1 cellular context compared by ENCODE assay signal in the genomic region with DNA sequence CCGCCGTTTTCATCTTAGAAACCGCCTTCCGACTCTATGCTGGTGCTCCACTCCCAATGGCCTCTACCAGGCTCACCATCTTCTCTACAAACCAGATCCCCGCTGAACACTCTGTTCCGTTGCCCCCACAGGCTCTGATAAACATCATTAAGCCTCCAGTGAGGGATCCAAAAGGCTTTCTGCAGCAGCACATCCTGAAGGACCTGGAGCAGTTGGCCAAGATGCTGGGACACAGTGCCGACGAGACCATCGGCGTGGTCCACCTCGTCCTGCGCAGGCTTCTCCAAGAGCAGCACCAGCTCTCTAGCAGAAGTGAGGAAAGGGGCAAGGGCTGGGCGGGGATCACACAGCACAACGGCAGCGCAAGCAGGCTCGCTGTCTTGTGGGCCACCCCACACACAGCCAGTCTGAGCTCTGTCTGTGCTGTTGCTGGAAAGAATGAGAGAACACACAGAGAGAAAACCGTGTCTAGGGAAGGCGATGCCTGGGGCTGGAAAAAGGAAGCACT.
TF ChIP-seq lines count a peak whose summit lies in the region.

No MANE protein-coding gene starts in this region.

TF ChIP-seq in HepG2, 621 proteins besides CTCF, POLR2A, EP300 and RAD21:
- TF ChIP-seq ZNF768 (CRISPR knock-in tag; IDR thresholded peaks at IDR 0.05) (0 out of 2 replicates have a peak, but pooled peaks have one; percentile 19), RCOR2 (CRISPR knock-in tag; IDR thresholded peaks at IDR 0.05) (no peak), TCF12 (IDR thresholded peaks at IDR 0.05) (no peak), TCF12 (CRISPR knock-in tag; IDR thresholded peaks at IDR 0.05) (no peak), ZNF562 (CRISPR knock-in tag; IDR thresholded peaks at IDR 0.05; ENCODE audit: borderline replicate concordance) (no peak), PCBP1 (IDR thresholded peaks at IDR 0.05; ENCODE audit: borderline replicate concordance, low read depth, low read length) (no peak)
